Comparison of ENCODE assay signal across 10 cellular contexts in genomic region chr9:22005700-22006605, GRCh38. TPM values are rescaled to one million over a fixed set of nuclear protein-coding genes. Genes with fewer than 3 reads are reported as not detected.
DNase-seq lines count a peak whose midpoint lies in the region; ATAC-seq and TF ChIP-seq lines count a peak whose summit lies in the region.
"Had no signal": no experiment of that assay in that cellular context is flagged by ENCODE, and none has a peak within 500 bp of the region (broad histone marks: within the 10 kb centered on the region; RNA-seq: fewer than 3 reads in every experiment).

No MANE protein-coding gene starts in this region.

- no peak overlapping the region for H2BK5ac ChIP-seq in IMR-90 (ENCODE audit: low read depth, low read length, poor library complexity, severe bottlenecking)

- in situ Hi-C loops in IMR-90 (cut with MboI; ENCODE audit: low sequenced_read_pairs) = loop anchor here (5.0 to 25.0 kb wide), 2 partner anchors 189 to 669 kb away; partner anchors contain the start of gene KLHL9

- no peak overlapping the region for H2BK120ac ChIP-seq in IMR-90 (ENCODE audit: low read depth, low read length)

- no peak overlapping the region for H3K56ac ChIP-seq in IMR-90 (ENCODE audit: extremely low read depth, insufficient read depth, low read length)

- peaks cover 39% of the 10 kb centered on the region for H3K4me1 Mint-ChIP-seq in dendritic cell treated with granulocyte-macrophage colony-stimulating factor and Interleukin-4, amounts not matched to agents 40 ng/mL and 50 ng/mL, for 4 days (ENCODE audit: low read depth)

- no peak overlapping the region for H3K27ac Mint-ChIP-seq in dendritic cell treated with granulocyte-macrophage colony-stimulating factor and Interleukin-4, amounts not matched to agents 40 ng/mL and 50 ng/mL, for 4 days

- no peak overlapping the region for H2AK5ac ChIP-seq in IMR-90 (ENCODE audit: low read depth, low read length)

- H3K9me3 ChIP-seq in IMR-90 (ENCODE audit: control insufficient read depth, insufficient read depth, low read length) = no peaks in the 10 kb centered on the region
- H3K9me3 ChIP-seq in mesodermal cell (ENCODE audit: control insufficient read depth, low read length) = no peaks in the 10 kb centered on the region

- TF ChIP-seq CTCF in BJ (IDR thresholded peaks at IDR 0.05; ENCODE audit: insufficient read depth, low read depth, low read length) = no peak
- TF ChIP-seq CTCF in IMR-90 (conservative IDR thresholded peaks at IDR 0.05; ENCODE audit: low read depth, low read length) = no peak

- peak overlapping the region in 1 of 2 experiments; percentile 24; a peak in 1 of 4 replicates for H4K8ac ChIP-seq in IMR-90 (ENCODE audit: low read depth in 2 of 2, low read length in 2 of 2)

- H3K4me3 ChIP-seq in BJ (ENCODE audit: low read depth, low read length) (peak overlapping the region; percentile 41), IMR-90 (ENCODE audit: insufficient read depth, low read depth, low read length) (peak overlapping the region; percentile 26), mesodermal cell (ENCODE audit: extremely low read depth, insufficient read depth, low read length, poor library complexity, severe bottlenecking) (peak overlapping the region; percentile 39)

- no peak overlapping the region for H3K18ac ChIP-seq in IMR-90 (ENCODE audit: low read depth, low read length)

- 0 out of 2 replicates have a peak overlapping the region, but pooled peaks have one; percentile 63 for H3K14ac ChIP-seq in IMR-90 (replicated peaks; ENCODE audit: low read depth, low read length)

- H2BK15ac ChIP-seq in IMR-90 (ENCODE audit: low read depth, low read length) = no peak overlapping the region

- H3K27ac ChIP-seq in IMR-90 (ENCODE audit: insufficient read depth, low read length) = no peak overlapping the region
- H3K27ac ChIP-seq in mesodermal cell (ENCODE audit: low read depth, low read length, severe bottlenecking) = no peak overlapping the region
- H3K27ac ChIP-seq: epithelial cell of prostate had no signal

- no peak overlapping the region for H3K23ac ChIP-seq in IMR-90 (ENCODE audit: low read depth, low read length)

- H4K91ac ChIP-seq in IMR-90 (ENCODE audit: insufficient read depth, low read depth, low read length) = no peak overlapping the region

- H3K4me3 Mint-ChIP-seq in dendritic cell treated with granulocyte-macrophage colony-stimulating factor and Interleukin-4, amounts not matched to agents 40 ng/mL and 50 ng/mL, for 4 days = peak overlapping the region; percentile 25

- peaks cover 58% of the 10 kb centered on the region for H3K27me3 Mint-ChIP-seq in dendritic cell treated with granulocyte-macrophage colony-stimulating factor and Interleukin-4, amounts not matched to agents 40 ng/mL and 50 ng/mL, for 4 days

- H3K27me3 ChIP-seq in BJ (ENCODE audit: control insufficient read depth, insufficient read depth, low read length) = no peaks in the 10 kb centered on the region
- H3K27me3 ChIP-seq in IMR-90 (ENCODE audit: control insufficient read depth, insufficient read depth, low read length) = no peaks in the 10 kb centered on the region

- dilution Hi-C loops in IMR-90 (cut with HindIII; ENCODE audit: low sequenced_read_pairs, unreplicated experiment) = no loop called here

- H3K4ac ChIP-seq in IMR-90 (ENCODE audit: low read depth, low read length) = peak overlapping the region; percentile 29; the same call in 1 of the 2 replicates

- 15% methylated on average over 21 of the region's 44 CpGs; no CpG with 5 or more reads in 1 of the 2 experiments for WGBS in IMR-90 (ENCODE audit: extremely low coverage in 2 of 2, insufficient read length in 1 of 2), 2 experiments
- 3 to 4% methylated on average over 36 to 37 of the region's 44 CpGs for WGBS in mesodermal cell (ENCODE audit: insufficient coverage in 2 of 2), 2 experiments

- BruUV-seq in IMR-90 (replicated peaks; lab: Mats Ljungman, UMichigan) = no TSS peak

- POLR2A ChIA-PET in BJ (lab: Charles Lee) = no interaction called here
- POLR2A ChIA-PET in IMR-90 (lab: Charles Lee; ENCODE audit: unreplicated experiment) = no interaction called here

- ATAC-seq in IMR-90 (ENCODE audit: low read depth) = no peak
- ATAC-seq in GM21515 (IDR thresholded peaks at IDR 0.05; ENCODE audit: unreplicated experiment) = no peak
- no peak for ATAC-seq in HG03442 (IDR thresholded peaks at IDR 0.05; ENCODE audit: unreplicated experiment)

- H3K9ac ChIP-seq in IMR-90 (ENCODE audit: low read depth, low read length) = peak overlapping the region; percentile 42; the same call in 1 of the 2 replicates

- H4K20me1 ChIP-seq in IMR-90 (ENCODE audit: insufficient read depth, low read length) = no peaks in the 10 kb centered on the region

- TF ChIP-seq RAD21 in IMR-90 (IDR thresholded peaks at IDR 0.05; ENCODE audit: low read length) = no peak

- TF ChIP-seq POLR2A in IMR-90 (IDR thresholded peaks at IDR 0.05; ENCODE audit: low read depth, low read length) = no peak

- H3K4me1 ChIP-seq in IMR-90 (ENCODE audit: control insufficient read depth, insufficient read depth, low read length) (peaks cover 8% of the 10 kb centered on the region; the same call in 1 of the 2 replicates), mesodermal cell (ENCODE audit: control insufficient read depth, insufficient read depth, low read length, poor library complexity, severe bottlenecking) (no peaks in the 10 kb centered on the region)

- H3K79me1 ChIP-seq in IMR-90 (ENCODE audit: low read depth in 1 of 2, low read length in 2 of 2) = peaks cover 8 to 15% of the 10 kb centered on the region in 2 experiments; a peak in 3 of 4 replicates

- intact Hi-C loops in IMR-90 (cut with micrococcal nuclease) = loop anchor here (5.0 kb wide), 2 partner anchors 96 to 441 kb away; partner anchors contain the start of gene DMRTA1
- intact Hi-C loops in dendritic cell treated with granulocyte-macrophage colony-stimulating factor and Interleukin-4, amounts not matched to agents 40 ng/mL and 50 ng/mL, for 4 days (cut with micrococcal nuclease) = loop anchor here (5.0 to 10.0 kb wide), 3 partner anchors 34 to 239 kb away; no protein-coding TSS in a partner anchor

- CTCF ChIA-PET in BJ (lab: Yijun Ruan, JAX) (interaction anchor here (0.7 to 5.5 kb wide), 5 partner anchors 34 to 233 kb away, joined by 3 to 95 read pairs (median 28); no protein-coding TSS in a partner anchor), IMR-90 (lab: Yijun Ruan, JAX) (interaction anchor here (3.3 to 5.8 kb wide), 2 partner anchors 34 to 113 kb away, joined by 34 to 39 read pairs; no protein-coding TSS in a partner anchor)

- no peaks in the 10 kb centered on the region for H3K9me3 Mint-ChIP-seq in dendritic cell treated with granulocyte-macrophage colony-stimulating factor and Interleukin-4, amounts not matched to agents 40 ng/mL and 50 ng/mL, for 4 days

- H3K4me2 ChIP-seq in IMR-90 (ENCODE audit: low read depth, low read length) = peak overlapping the region; percentile 62

- H3K9me1 ChIP-seq in IMR-90 (ENCODE audit: insufficient read depth, low read length) = no peaks in the 10 kb centered on the region

- H3K36me3 ChIP-seq in BJ (ENCODE audit: control insufficient read depth, insufficient read depth, low read length) (no peaks in the 10 kb centered on the region), IMR-90 (ENCODE audit: control insufficient read depth, insufficient read depth, low read length) (peaks cover 3% of the 10 kb centered on the region; the same call in 1 of the 2 replicates), mesodermal cell (ENCODE audit: control insufficient read depth, insufficient read depth, low read length) (peaks cover 17% of the 10 kb centered on the region)

- H4K5ac ChIP-seq in IMR-90 (ENCODE audit: low read depth, low read length) = no peak overlapping the region; the same call in 1 of the 2 replicates

- no peak overlapping the region for H2BK20ac ChIP-seq in IMR-90 (ENCODE audit: low read depth, low read length)

- H3K36me3 Mint-ChIP-seq in dendritic cell treated with granulocyte-macrophage colony-stimulating factor and Interleukin-4, amounts not matched to agents 40 ng/mL and 50 ng/mL, for 4 days (ENCODE audit: low read depth) = peaks cover 6% of the 10 kb centered on the region

- no peak for DNase-seq in BJ (ENCODE audit: low read depth)
- peak; percentile 31 for DNase-seq in IMR-90
- DNase-seq in NCI-H526 treated with DMSO at 0.1 percent for 48 hours (lab: John Stamatoyannopoulos, UW) = no peak
- DNase-seq in EL = no peak

- peak overlapping the region; percentile 73 for H2AFZ ChIP-seq in IMR-90 (replicated peaks; ENCODE audit: low read length, poor library complexity)

- H2AK9ac ChIP-seq in IMR-90 (replicated peaks; ENCODE audit: low read depth, low read length, poor library complexity) = no peak overlapping the region

RNA-seq across cellular contexts. Expression of gene CDKN2B, which starts 3.2 kb away (rescaled TPM):
- polyA plus RNA-seq in BJ (2011; rRNA removed) (4.3 and 5.2 TPM in 2 replicates), IMR-90 (2012; rRNA removed) (7.3 and 8.2 TPM in 2 replicates)
- polyA minus RNA-seq in BJ (2011; rRNA and poly(A)+ RNA removed) = 2.6 and 3.0 TPM in 2 replicates
- total RNA-seq in IMR-90 (2012; rRNA removed) = 3.6 and 5.6 TPM in 2 replicates
- 4.0 and 5.4 TPM in 2 replicates for polyA plus RNA-seq in IMR-90 (2012; cell fraction: cytosol; rRNA removed)
- polyA plus RNA-seq in IMR-90 (2012; cell fraction: nucleus; rRNA removed; ENCODE audit: low replicate concordance) = 20.4 and 30.8 TPM in 2 replicates
- polyA plus RNA-seq in mesodermal cell (2013, experiment 1 of 2) = 26.1 TPM
- polyA plus RNA-seq in mesodermal cell (2013, experiment 2 of 2) = 17.1 TPM
- total RNA-seq: NCI-H460 had no signal

RNA-seq across cellular contexts. Expression of gene CDKN2B-AS1, which starts 11.4 kb away (rescaled TPM):
- polyA plus RNA-seq in BJ (2011; rRNA removed) (0.59 and 1.1 TPM in 2 replicates), IMR-90 (2012; rRNA removed) (0.70 and 1.0 TPM in 2 replicates)
- 1.2 and 2.1 TPM in 2 replicates for polyA minus RNA-seq in BJ (2011; rRNA and poly(A)+ RNA removed)
- total RNA-seq in IMR-90 (2012; rRNA removed) = 1.1 and 1.7 TPM in 2 replicates
- 0.12 and 0.25 TPM in 2 replicates for polyA plus RNA-seq in IMR-90 (2012; cell fraction: cytosol; rRNA removed)
- polyA plus RNA-seq in IMR-90 (2012; cell fraction: nucleus; rRNA removed; ENCODE audit: low replicate concordance) = 0.82 and 7.2 TPM in 2 replicates
- polyA plus RNA-seq in mesodermal cell (2013, experiment 1 of 2) = 0.48 TPM
- polyA plus RNA-seq in mesodermal cell (2013, experiment 2 of 2) = 0.81 TPM
- total RNA-seq: NCI-H460 had no signal

RNA-seq across cellular contexts. Expression of gene CDKN2A, which starts 11.8 kb away (rescaled TPM):
- polyA plus RNA-seq in BJ (2011; rRNA removed) (15.2 and 20.0 TPM in 2 replicates), IMR-90 (2012; rRNA removed) (75.3 and 143 TPM in 2 replicates)
- polyA minus RNA-seq in BJ (2011; rRNA and poly(A)+ RNA removed) = 4.2 and 5.0 TPM in 2 replicates
- 11.3 and 17.5 TPM in 2 replicates for total RNA-seq in IMR-90 (2012; rRNA removed)
- polyA plus RNA-seq in IMR-90 (2012; cell fraction: cytosol; rRNA removed) = 94.9 and 145 TPM in 2 replicates
- polyA plus RNA-seq in IMR-90 (2012; cell fraction: nucleus; rRNA removed; ENCODE audit: low replicate concordance) = 55.5 and 101 TPM in 2 replicates
- 12.2 TPM for polyA plus RNA-seq in mesodermal cell (2013, experiment 1 of 2)
- polyA plus RNA-seq in mesodermal cell (2013, experiment 2 of 2) = 11.9 TPM
- total RNA-seq: NCI-H460 had no signal
